26 cellular contexts compared by ENCODE assay signal in the genomic region with DNA sequence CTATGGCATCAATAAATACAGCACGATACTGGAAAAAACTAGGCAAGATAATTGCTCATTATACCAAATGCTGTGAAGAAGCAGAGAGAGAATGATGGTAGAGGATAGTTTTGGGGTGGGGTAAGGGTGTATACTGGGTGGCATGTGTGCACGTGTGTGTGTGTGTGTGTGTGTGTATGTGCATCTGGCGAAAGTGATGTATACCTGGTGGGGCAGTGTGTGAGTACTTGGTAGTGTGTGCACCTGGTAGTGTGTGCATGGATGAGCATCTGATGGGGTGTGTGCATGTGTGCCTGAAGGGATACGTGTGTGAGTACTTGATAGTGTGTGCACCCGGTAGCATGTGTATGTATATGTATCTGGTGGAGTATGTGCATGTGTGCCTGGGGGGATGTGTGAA.
"Had no signal": no experiment of that assay in that cellular context is flagged by ENCODE, and none has a peak within 500 bp of the region (broad histone marks: within the 10 kb centered on the region; RNA-seq: fewer than 3 reads in every experiment).

No MANE protein-coding gene starts in this region.

- H3K27ac Mint-ChIP-seq: natural killer cell; stimulated activated naive B cell treated with anti-CD40 and anti-IgM and Interleukin-4, amounts not matched to agents 10 μg/mL and 1 μg/mL and 100 μg/mL, for 72 hours had no signal

- H3K27me3 Mint-ChIP-seq: stimulated activated naive B cell treated with anti-CD40 and anti-IgM and Interleukin-4, amounts not matched to agents 10 μg/mL and 1 μg/mL and 100 μg/mL, for 72 hours had no signal

- H3K9me3 Mint-ChIP-seq: immature natural killer cell, natural killer cell had no signal

- H3K36me3 Mint-ChIP-seq: immature natural killer cell, natural killer cell had no signal

- H3K36me3 ChIP-seq: heart left ventricle, left lung, lower lobe of right lung, pancreas, right atrium auricular region, stomach, thyroid gland, transverse colon, upper lobe of right lung had no signal

- H3K9me3 ChIP-seq: left lung, lower lobe of right lung, pancreas, right atrium auricular region, testis, thyroid gland, transverse colon, upper lobe of right lung had no signal

- ATAC-seq: heart left ventricle; left colon; left lung; lower lobe of right lung; natural killer cell; pancreas; sciatic nerve; stimulated activated naive B cell treated with anti-CD40 and anti-IgM and Interleukin-4, amounts not matched to agents 10 μg/mL and 1 μg/mL and 100 μg/mL, for 72 hours; stimulated activated naive CD8-positive, alpha-beta T cell treated with anti-CD3 and anti-CD28 coated beads, Interleukin-15, Interleukin-2, amounts not matched to agents 100 U/mL and 50 U/mL, for 24 hours; upper lobe of right lung had no signal

- H3K4me1 ChIP-seq: pancreas, right atrium auricular region, testis, thyroid gland, transverse colon had no signal

- H3K4me3 Mint-ChIP-seq: immature natural killer cell; natural killer cell; stimulated activated naive B cell treated with anti-CD40 and anti-IgM and Interleukin-4, amounts not matched to agents 10 μg/mL and 1 μg/mL and 100 μg/mL, for 72 hours had no signal

- DNase-seq: heart left ventricle; hypothalamus; immature natural killer cell; kidney; left colon; left lung; lower lobe of right lung; mammary epithelial cell; mesenchymal stem cell; natural killer cell; pancreas; posterior cingulate gyrus; stimulated activated CD4-positive, alpha-beta T cell treated with anti-CD3 and anti-CD28 coated beads, Interleukin-12 subunit alpha, Interleukin-12 subunit beta, amount 100 ng/mL, for 4 hours; stimulated activated CD4-positive, alpha-beta T cell treated with anti-CD3 and anti-CD28 coated beads, Interleukin-15, amount 100 ng/mL, for 24 hours; stimulated activated CD4-positive, alpha-beta T cell treated with anti-CD3 and anti-CD28 coated beads, Interleukin-2, amount 100 ng/mL, for 24 hours; stimulated activated CD4-positive, alpha-beta T cell treated with anti-CD3 and anti-CD28 coated beads, Interleukin-4, amount 100 ng/mL, for 1 hour; stimulated activated naive B cell treated with anti-CD40 and anti-IgM and Interleukin-4, amounts not matched to agents 10 μg/mL and 1 μg/mL and 100 μg/mL, for 72 hours; stimulated activated naive CD8-positive, alpha-beta T cell treated with anti-CD3 and anti-CD28 coated beads, Interleukin-15, Interleukin-2, amounts not matched to agents 100 U/mL and 50 U/mL, for 24 hours; stomach; testis; thyroid gland; transverse colon; upper lobe of right lung had no signal

- H3K4me3 ChIP-seq: heart left ventricle, left lung, lower lobe of right lung, pancreas, right atrium auricular region, skin epidermis, stomach, testis, thyroid gland, transverse colon, upper lobe of right lung had no signal

- H3K27me3 ChIP-seq: heart left ventricle, left lung, pancreas, right atrium auricular region, stomach, testis, thyroid gland, transverse colon, upper lobe of right lung had no signal

- H3K27ac ChIP-seq: heart left ventricle, left lung, lower lobe of right lung, pancreas, right atrium auricular region, skin epidermis, stomach, testis, thyroid gland, transverse colon, upper lobe of right lung had no signal
